In genomic region chr11:104529916-104530315, GRCh38 we compare ENCODE assay signal across 21 cellular contexts.
DNase-seq lines count a peak whose midpoint lies in the region; ATAC-seq and TF ChIP-seq lines count a peak whose summit lies in the region.
"Had no signal": no experiment of that assay in that cellular context is flagged by ENCODE, and none has a peak within 500 bp of the region (broad histone marks: within the 10 kb centered on the region; RNA-seq: fewer than 3 reads in every experiment).

No MANE protein-coding gene starts in this region.

- H3K27ac ChIP-seq in coronary artery: no peak overlapping the region
- H3K27ac ChIP-seq: C4-2B, RWPE1, SK-N-MC had no signal

- no peak for ATAC-seq in HG03378 (IDR thresholded peaks at IDR 0.05; ENCODE audit: unreplicated experiment)
- no peak for ATAC-seq in GM18858 (IDR thresholded peaks at IDR 0.05; ENCODE audit: unreplicated experiment)
- ATAC-seq: GM23338, HCT116 had no signal

- no peak overlapping the region for H3K4me3 ChIP-seq in coronary artery
- H3K4me3 ChIP-seq: GM23338, SK-N-MC had no signal

- DNase-seq in HCEC 1CT (peak; percentile 31), cerebellar cortex (ENCODE audit: low spot score) (peak; percentile 86), myocyte (ENCODE audit: low read depth) (peak; percentile 20), coronary artery (ENCODE audit: low spot score) (no peak), NCI-H2107 treated with DMSO at 0.1 percent for 48 hours (lab: John Stamatoyannopoulos, UW; ENCODE audit: unreplicated experiment) (no peak)
- DNase-seq: AML-193; EL; MV-4-11; NCI-H187; NCI-H2107; NCI-H774; NK-92 treated with Interleukin-12 subunit alpha and Interleukin-12 subunit beta, amount 100 ng/mL, for 24 hours; SHP77 treated with DMSO at 0.1 percent for 48 hours; SW 1271 had no signal

- TF ChIP-seq CTCF in coronary artery (IDR thresholded peaks at IDR 0.05): no peak

Comparison
In these comparisons a context has a peak if more than half of its experiments do, and no peak if none do; other contexts are left out.
1. DNase-seq: peak in HCEC 1CT (single experiment), cerebellar cortex (single experiment) and myocyte (single experiment); none in coronary artery (single experiment) and NCI-H2107 treated with DMSO at 0.1 percent for 48 hours (single experiment).